7 cellular contexts compared by ENCODE assay signal in genomic region chr20:25389381-25389857, GRCh38. TPM values are rescaled to one million over a fixed set of nuclear protein-coding genes. Genes with fewer than 3 reads are reported as not detected.
A peak's percentile ranks its signal among the peaks of the same experiment; 100 is the strongest.
DNase-seq lines count a peak whose midpoint lies in the region; ATAC-seq and TF ChIP-seq lines count a peak whose summit lies in the region.

No MANE protein-coding gene starts in this region.

- peak overlapping the region; percentile 86 for H3K4me3 Mint-ChIP-seq in WTC11

- H3K4me2 ChIP-seq in DOHH2 (ENCODE audit: low read length): peak overlapping the region; percentile 75

- CTCF ChIA-PET in WTC11 (lab: Charles Lee): interaction anchor here (1.1 to 1.2 kb wide), 3 partner anchors 18 to 93 kb away, joined by 3 to 4 read pairs (median 4); partner anchors contain the start of gene GINS1

- H3F3A ChIP-seq in DOHH2 (ENCODE audit: control insufficient read depth, insufficient read depth): peaks cover 10% of the 10 kb centered on the region; the same call in 1 of the 2 replicates

- no peaks in the 10 kb centered on the region for H3K27me3 ChIP-seq in DOHH2 (ENCODE audit: control insufficient read depth, low read length)

- no peaks in the 10 kb centered on the region for H3K9me3 ChIP-seq in DOHH2 (ENCODE audit: control insufficient read depth, insufficient read depth, low read length)

- peaks cover 15% of the 10 kb centered on the region for H3K4me1 Mint-ChIP-seq in WTC11

- H3K9me3 Mint-ChIP-seq in WTC11: peaks cover 4% of the 10 kb centered on the region; the same call in 1 of the 2 replicates

- no peaks in the 10 kb centered on the region for H3K27me3 Mint-ChIP-seq in WTC11 (ENCODE audit: low read depth)

- H4K20me1 ChIP-seq in DOHH2 (ENCODE audit: control insufficient read depth, insufficient read depth, low read depth, low read length): 0 out of 2 replicates have a peak, but pooled peaks cover 3% of the 10 kb centered on the region

- H3K36me3 Mint-ChIP-seq in WTC11: peaks cover 15% of the 10 kb centered on the region

- peaks cover 4% of the 10 kb centered on the region for H3K36me3 ChIP-seq in DOHH2 (ENCODE audit: control insufficient read depth, low read length)

- H3K9me2 ChIP-seq in DOHH2 (replicated peaks; ENCODE audit: control insufficient read depth, low read length): no peaks in the 10 kb centered on the region

- H3K4me3 ChIP-seq in DOHH2 (ENCODE audit: low read length) (peak overlapping the region; percentile 77), retinal pigment epithelial cell (ENCODE audit: low read length) (peak overlapping the region; percentile 81)

- DNase-seq in WTC11 (ENCODE audit: low spot score) (no peak), glomerular visceral epithelial cell (ENCODE audit: extremely low spot score) (peak; percentile 51), retinal pigment epithelial cell (ENCODE audit: low read depth) (no peak), activated gamma-delta T cell treated with Interleukin-2 at 50 U/mL for 16 hours (no peak), foreskin melanocyte (no peak)

- peaks cover 53% of the 10 kb centered on the region for H3K79me2 ChIP-seq in DOHH2 (ENCODE audit: control insufficient read depth, low read length)

- TF ChIP-seq CTCF in DOHH2 (IDR thresholded peaks at IDR 0.05; ENCODE audit: low read depth, low read length, poor library complexity, severe bottlenecking) (no peak), WTC11 (IDR thresholded peaks at IDR 0.05) (no peak), retinal pigment epithelial cell (conservative IDR thresholded peaks at IDR 0.05; ENCODE audit: low read depth, low read length) (no peak)

- peak; percentile 5 for ATAC-seq in HG02943 (IDR thresholded peaks at IDR 0.05; ENCODE audit: low read depth, unreplicated experiment)
- ATAC-seq in WTC11: no peak

- H3K4me1 ChIP-seq in DOHH2 (ENCODE audit: control insufficient read depth, low read length): peaks cover 26% of the 10 kb centered on the region

- no peak overlapping the region for H3K27ac ChIP-seq in DOHH2 (ENCODE audit: low read depth, low read length)

- H3K27ac Mint-ChIP-seq in WTC11: peak overlapping the region; percentile 75

- POLR2A ChIA-PET in WTC11 (lab: Charles Lee): no interaction called here

TF ChIP-seq in WTC11, 78 proteins besides CTCF, POLR2A, EP300 and RAD21 (continues in another document):
- TF ChIP-seq ZNF232 (CRISPR knock-in tag; IDR thresholded peaks at IDR 0.05) (no peak), ZNF512 (CRISPR knock-in tag; IDR thresholded peaks at IDR 0.05; ENCODE audit: borderline replicate concordance) (no peak), RORB (CRISPR knock-in tag; IDR thresholded peaks at IDR 0.05) (no peak), AFF4 (CRISPR knock-in tag; IDR thresholded peaks at IDR 0.05; ENCODE audit: borderline replicate concordance) (no peak), SP1 (CRISPR knock-in tag; conservative IDR thresholded peaks at IDR 0.05) (no peak), ZSCAN18 (CRISPR knock-in tag; IDR thresholded peaks at IDR 0.05) (no peak), GTF2I (CRISPR knock-in tag; conservative IDR thresholded peaks at IDR 0.05) (no peak), JUN (CRISPR knock-in tag; IDR thresholded peaks at IDR 0.05) (no peak), ESRRA (CRISPR knock-in tag; IDR thresholded peaks at IDR 0.05; ENCODE audit: borderline replicate concordance) (no peak)
- TF ChIP-seq, protein P1, sequence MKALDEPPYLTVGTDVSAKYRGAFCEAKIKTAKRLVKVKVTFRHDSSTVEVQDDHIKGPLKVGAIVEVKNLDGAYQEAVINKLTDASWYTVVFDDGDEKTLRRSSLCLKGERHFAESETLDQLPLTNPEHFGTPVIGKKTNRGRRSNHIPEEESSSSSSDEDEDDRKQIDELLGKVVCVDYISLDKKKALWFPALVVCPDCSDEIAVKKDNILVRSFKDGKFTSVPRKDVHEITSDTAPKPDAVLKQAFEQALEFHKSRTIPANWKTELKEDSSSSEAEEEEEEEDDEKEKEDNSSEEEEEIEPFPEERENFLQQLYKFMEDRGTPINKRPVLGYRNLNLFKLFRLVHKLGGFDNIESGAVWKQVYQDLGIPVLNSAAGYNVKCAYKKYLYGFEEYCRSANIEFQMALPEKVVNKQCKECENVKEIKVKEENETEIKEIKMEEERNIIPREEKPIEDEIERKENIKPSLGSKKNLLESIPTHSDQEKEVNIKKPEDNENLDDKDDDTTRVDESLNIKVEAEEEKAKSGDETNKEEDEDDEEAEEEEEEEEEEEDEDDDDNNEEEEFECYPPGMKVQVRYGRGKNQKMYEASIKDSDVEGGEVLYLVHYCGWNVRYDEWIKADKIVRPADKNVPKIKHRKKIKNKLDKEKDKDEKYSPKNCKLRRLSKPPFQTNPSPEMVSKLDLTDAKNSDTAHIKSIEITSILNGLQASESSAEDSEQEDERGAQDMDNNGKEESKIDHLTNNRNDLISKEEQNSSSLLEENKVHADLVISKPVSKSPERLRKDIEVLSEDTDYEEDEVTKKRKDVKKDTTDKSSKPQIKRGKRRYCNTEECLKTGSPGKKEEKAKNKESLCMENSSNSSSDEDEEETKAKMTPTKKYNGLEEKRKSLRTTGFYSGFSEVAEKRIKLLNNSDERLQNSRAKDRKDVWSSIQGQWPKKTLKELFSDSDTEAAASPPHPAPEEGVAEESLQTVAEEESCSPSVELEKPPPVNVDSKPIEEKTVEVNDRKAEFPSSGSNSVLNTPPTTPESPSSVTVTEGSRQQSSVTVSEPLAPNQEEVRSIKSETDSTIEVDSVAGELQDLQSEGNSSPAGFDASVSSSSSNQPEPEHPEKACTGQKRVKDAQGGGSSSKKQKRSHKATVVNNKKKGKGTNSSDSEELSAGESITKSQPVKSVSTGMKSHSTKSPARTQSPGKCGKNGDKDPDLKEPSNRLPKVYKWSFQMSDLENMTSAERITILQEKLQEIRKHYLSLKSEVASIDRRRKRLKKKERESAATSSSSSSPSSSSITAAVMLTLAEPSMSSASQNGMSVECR (CRISPR knock-in tag; IDR thresholded peaks at IDR 0.05; ENCODE audit: borderline replicate concordance): no peak
- TF ChIP-seq, protein P2, sequence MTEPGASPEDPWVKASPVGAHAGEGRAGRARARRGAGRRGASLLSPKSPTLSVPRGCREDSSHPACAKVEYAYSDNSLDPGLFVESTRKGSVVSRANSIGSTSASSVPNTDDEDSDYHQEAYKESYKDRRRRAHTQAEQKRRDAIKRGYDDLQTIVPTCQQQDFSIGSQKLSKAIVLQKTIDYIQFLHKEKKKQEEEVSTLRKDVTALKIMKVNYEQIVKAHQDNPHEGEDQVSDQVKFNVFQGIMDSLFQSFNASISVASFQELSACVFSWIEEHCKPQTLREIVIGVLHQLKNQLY (CRISPR knock-in tag; IDR thresholded peaks at IDR 0.05): no peak

RNA-seq across cellular contexts. Expression of gene ABHD12, which starts 1.2 kb away (rescaled TPM):
- total RNA-seq in WTC11 (2021): 63.1 to 68.7 TPM (median 68.2 TPM) in 3 replicates

RNA-seq across cellular contexts. Expression of gene GINS1, which starts 18.1 kb away (rescaled TPM):
- 69.8 to 71.6 TPM (median 70.4 TPM) in 3 replicates for total RNA-seq in WTC11 (2021)
